ENCODE assay signal across 9 cellular contexts in the genomic region with DNA sequence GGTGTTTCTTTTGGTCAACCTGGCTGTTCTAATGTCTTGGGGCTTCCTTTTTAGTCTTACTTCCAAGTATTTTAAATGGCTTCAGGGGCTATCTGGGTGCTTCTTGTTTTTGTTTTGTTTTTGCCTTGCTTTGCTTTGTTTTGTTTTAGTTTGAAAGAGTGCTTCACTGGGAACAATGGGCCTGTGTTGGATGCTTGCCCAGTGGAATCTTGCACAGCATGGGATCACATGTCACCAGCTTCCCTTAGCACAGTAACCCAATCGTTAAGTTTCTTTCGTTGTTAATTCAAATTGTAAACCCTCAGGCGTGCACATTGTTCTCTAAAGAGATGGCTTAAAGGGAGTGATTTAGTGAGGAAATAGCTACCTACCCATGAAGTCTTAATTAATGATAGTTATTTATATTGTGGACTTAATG. TPM values are rescaled to one million over a fixed set of nuclear protein-coding genes. Genes with fewer than 3 reads are reported as not detected.
A peak's percentile ranks its signal among the peaks of the same experiment; 100 is the strongest.
DNase-seq lines count a peak whose midpoint lies in the region; ATAC-seq and TF ChIP-seq lines count a peak whose summit lies in the region.
"Had no signal": no experiment of that assay in that cellular context is flagged by ENCODE, and none has a peak within 500 bp of the region (broad histone marks: within the 10 kb centered on the region; RNA-seq: fewer than 3 reads in every experiment).

No MANE protein-coding gene starts in this region.

- H3K14ac ChIP-seq in H9 (ENCODE audit: insufficient read depth, low read length), result no peak overlapping the region

- H2BK15ac ChIP-seq in H9 (ENCODE audit: low read depth, low read length), result no peak overlapping the region

- peaks cover 14 to 16% of the 10 kb centered on the region in 2 experiments for H3K4me1 Mint-ChIP-seq in H9

- H3K36me3 Mint-ChIP-seq in H9 (ENCODE audit: insufficient read depth in 1 of 3, low read depth in 3 of 3), result no peaks in the 10 kb centered on the region

- H3K23me2 ChIP-seq in H9 (ENCODE audit: insufficient read length, low read depth, low read length, poor library complexity, severe bottlenecking), result no peaks in the 10 kb centered on the region

- H2BK20ac ChIP-seq in H9 (ENCODE audit: low read depth, low read length, poor library complexity, severe bottlenecking), result no peak overlapping the region

- H3K79me2 ChIP-seq in H9 (ENCODE audit: insufficient read depth, low read length), result no peaks in the 10 kb centered on the region

- no peak overlapping the region for H3K9ac ChIP-seq in H9 (ENCODE audit: extremely low read depth, insufficient read length, low read length)

- TF ChIP-seq CTCF in H9 (conservative IDR thresholded peaks at IDR 0.05), result no peak

- no peak overlapping the region for H2BK5ac ChIP-seq in H9 (ENCODE audit: insufficient read length, low read length)

- no peaks in the 10 kb centered on the region for H3K27me3 ChIP-seq in H9 (ENCODE audit: insufficient read depth, low read length)

- no peak overlapping the region for H3K27ac Mint-ChIP-seq in H9

- peak overlapping the region; percentile 72 for H3K18ac ChIP-seq in H9 (ENCODE audit: insufficient read length, low read depth, low read length)

- H3K4me1 ChIP-seq in H9 (ENCODE audit: insufficient read depth, low read length), result peaks cover 4% of the 10 kb centered on the region; the same call in 1 of the 2 replicates

- no peak overlapping the region for H2BK12ac ChIP-seq in H9 (ENCODE audit: insufficient read length, low read depth, low read length)

- no peak overlapping the region for H3K4me2 ChIP-seq in H9 (ENCODE audit: insufficient read depth, insufficient read length, low read length)

- no peak overlapping the region for H3K4me3 Mint-ChIP-seq in H9

- no peak overlapping the region for H4K8ac ChIP-seq in H9 (replicated peaks; ENCODE audit: insufficient read length, low read depth, low read length)

- DNase-seq in H9, result peak; percentile 58
- DNase-seq in NCI-H748 (lab: John Stamatoyannopoulos, UW; ENCODE audit: unreplicated experiment), result peak; percentile 92
- peak; percentile 98 for DNase-seq in foreskin melanocyte
- DNase-seq in pons (ENCODE audit: low spot score), result peak; percentile 95
- DNase-seq in effector CD8-positive, alpha-beta T cell (lab: John Stamatoyannopoulos, UW), result no peak
- DNase-seq in NCI-H226, result no peak
- DNase-seq: T-helper 1 cell had no signal

- no peak overlapping the region for H4K91ac ChIP-seq in H9 (ENCODE audit: insufficient read length, low read depth, low read length)

- peak overlapping the region; percentile 82 for H2BK120ac ChIP-seq in H9 (ENCODE audit: low read depth, low read length, poor library complexity, severe bottlenecking)

- H3K79me1 ChIP-seq in H9 (ENCODE audit: insufficient read depth, low read depth, low read length, poor library complexity, severe bottlenecking), result no peaks in the 10 kb centered on the region

- ATAC-seq in HG03521 (IDR thresholded peaks at IDR 0.05; ENCODE audit: unreplicated experiment) (no peak), HG03159 (IDR thresholded peaks at IDR 0.05; ENCODE audit: unreplicated experiment) (no peak)

- no peak overlapping the region for H4K5ac ChIP-seq in H9 (ENCODE audit: insufficient read length, low read depth, low read length)

- H3K23ac ChIP-seq in H9 (ENCODE audit: insufficient read length, low read depth, low read length), result no peak overlapping the region

- H3K56ac ChIP-seq in H9 (ENCODE audit: insufficient read length, low read depth, low read length), result no peak overlapping the region

- no CpG with 5 or more reads among the region's 3 CpGs for WGBS in H9 (ENCODE audit: extremely low coverage, insufficient read length, low lambda C conversion rate)

- no peaks in the 10 kb centered on the region for H3K9me3 Mint-ChIP-seq in H9

- no peak overlapping the region for H3T11ph ChIP-seq in H9 (ENCODE audit: low read length)

- H3K27ac ChIP-seq in H9 (ENCODE audit: insufficient read length, low read depth, low read length), result no peak overlapping the region

- no peak overlapping the region for H3K4ac ChIP-seq in H9 (ENCODE audit: low read depth, low read length)

- H2AFZ ChIP-seq in H9 (ENCODE audit: low read length), result no peak overlapping the region

- H4K20me1 ChIP-seq in H9 (ENCODE audit: control insufficient read depth, insufficient read depth, insufficient read length), result no peaks in the 10 kb centered on the region

- no peaks in the 10 kb centered on the region for H3K27me3 Mint-ChIP-seq in H9 (ENCODE audit: low read depth)

- no peak overlapping the region for H2AK5ac ChIP-seq in H9 (ENCODE audit: insufficient read length, low read length)

- no peaks in the 10 kb centered on the region for H3K9me3 ChIP-seq in H9 (ENCODE audit: control insufficient read depth, low read depth, low read length)

RNA-seq across cellular contexts. Expression of gene COL17A1, which starts 8.9 kb away (rescaled TPM):
- 1.9 TPM in 2 replicates for total RNA-seq in H9 (2021)

RNA-seq across cellular contexts. Expression of gene SFR1, which starts 45.2 kb away (rescaled TPM):
- total RNA-seq in H9 (2021), result 6.5 and 6.6 TPM in 2 replicates

Comparison
In these comparisons a context has a peak if more than half of its experiments do, and no peak if none do; other contexts are left out.
1. DNase-seq: peak in H9 (single experiment), NCI-H748 (single experiment), foreskin melanocyte (single experiment) and pons (single experiment); none in effector CD8-positive, alpha-beta T cell (single experiment) and NCI-H226 (single experiment).